8 cellular contexts compared by ENCODE assay signal in genomic region chr2:62340981-62341624, GRCh38.
DNase-seq lines count a peak whose midpoint lies in the region; ATAC-seq, FAIRE-seq and TF ChIP-seq lines count a peak whose summit lies in the region.

No MANE protein-coding gene starts in this region.

- no peak overlapping the region for H3K4me3 ChIP-seq in fibroblast of mammary gland (ENCODE audit: control insufficient read depth, low read depth, low read length)

- peak; percentile 60 for DNase-seq in COR-L47 (lab: John Stamatoyannopoulos, UW)
- DNase-seq in NCI-H2029 treated with DMSO at 0.1 percent for 48 hours (lab: John Stamatoyannopoulos, UW): peak; percentile 55
- peak; percentile 49 for DNase-seq in fibroblast of mammary gland (ENCODE audit: low read depth)
- DNase-seq in urothelium cell line (ENCODE audit: low spot score): peak; percentile 26
- DNase-seq in activated T-cell treated with anti-CD3 and anti-CD28 coated beads, Interleukin-2, amount 50 U/mL, for 1 hour: no peak
- DNase-seq in occipital lobe (lab: John Stamatoyannopoulos, UW): no peak
- no peak for DNase-seq in activated gamma-delta T cell (lab: John Stamatoyannopoulos, UW)

- ATAC-seq in GM21619 (IDR thresholded peaks at IDR 0.05; ENCODE audit: unreplicated experiment): peak; percentile 40

- TF ChIP-seq CTCF in fibroblast of mammary gland (conservative IDR thresholded peaks at IDR 0.05; ENCODE audit: control insufficient read depth, insufficient read depth, low read depth, low read length): no peak

- no peak for FAIRE-seq in urothelium cell line (lab: Jason Lieb, UNC)

Comparison
In these comparisons a context has a peak if more than half of its experiments do, and no peak if none do; other contexts are left out.
1. DNase-seq: peak in COR-L47 (single experiment), NCI-H2029 treated with DMSO at 0.1 percent for 48 hours (single experiment), fibroblast of mammary gland (single experiment) and urothelium cell line (single experiment); none in activated T-cell treated with anti-CD3 and anti-CD28 coated beads, Interleukin-2, amount 50 U/mL, for 1 hour (single experiment), occipital lobe (single experiment) and activated gamma-delta T cell (single experiment).